ENCODE assay signal across 8 cellular contexts in the genomic region with DNA sequence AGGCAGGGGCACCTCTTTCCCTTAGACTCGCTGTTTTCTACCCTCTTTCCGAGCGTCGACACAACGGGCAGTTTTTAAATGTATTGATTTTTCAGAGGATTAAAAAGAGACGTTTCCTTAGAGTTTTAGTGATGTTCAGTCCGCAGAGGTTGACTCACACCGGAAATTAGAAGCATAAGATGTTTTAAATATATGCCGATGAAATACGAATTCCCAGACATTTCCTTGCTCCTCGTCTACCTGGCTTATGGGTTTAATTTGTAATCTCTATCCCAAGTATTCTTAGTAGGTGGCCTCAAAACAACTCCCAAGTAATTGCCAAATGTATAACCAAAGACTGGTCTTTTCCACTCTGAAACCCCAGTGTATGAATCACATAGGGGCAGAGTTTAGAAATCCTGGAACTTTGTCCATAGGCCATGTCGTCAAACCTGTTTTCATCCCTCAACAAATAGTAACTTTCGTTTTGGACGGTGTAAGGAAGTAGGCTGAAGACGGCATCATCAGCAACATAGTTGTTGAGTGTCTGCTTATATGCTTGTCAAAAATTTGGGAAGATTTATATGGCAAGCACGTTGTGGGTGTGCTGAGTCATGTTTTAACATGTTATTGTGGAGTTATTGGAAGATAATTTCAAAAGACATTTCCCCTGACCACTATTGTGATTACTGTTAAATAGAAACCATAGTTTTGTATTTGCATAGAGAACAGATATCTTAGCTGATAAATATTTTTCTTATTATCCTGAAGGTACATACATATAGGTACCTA. TPM values are rescaled to one million over a fixed set of nuclear protein-coding genes. Genes with fewer than 3 reads are reported as not detected.
A peak's percentile ranks its signal among the peaks of the same experiment; 100 is the strongest.
DNase-seq lines count a peak whose midpoint lies in the region; ATAC-seq, FAIRE-seq and TF ChIP-seq lines count a peak whose summit lies in the region.

No MANE protein-coding gene starts in this region.

- intact Hi-C loops in heart left ventricle (cut with DNase I) = loop anchor here in 2 of 10 donors (10.0 kb wide), 2 partner anchors 48 to 162 kb away; a partner anchor contains a TSS

- peak in 3 of 4 donors; percentile 4 to 61 (median 60) for ATAC-seq in heart left ventricle

- peak overlapping the region; percentile 81 to 98 (median 96) for H3K4me3 ChIP-seq in BLaER1 treated with 17β-estradiol and CSF1 and Interleukin-3, amounts not matched to agents 10 nM and 100 nM
- H3K4me3 ChIP-seq in heart left ventricle (peak overlapping the region; percentile 69 to 100 (median 93)), parathyroid adenoma (ENCODE audit: low read depth, low read length) (peak overlapping the region; percentile 92)

- peaks cover 25 to 53% (median 31%) of the 10 kb centered on the region in 11 experiments for H3K36me3 ChIP-seq in BLaER1 treated with 17β-estradiol and CSF1 and Interleukin-3, amounts not matched to agents 10 nM and 100 nM
- H3K36me3 ChIP-seq in heart left ventricle = peaks cover 0 to 33% (median 17%) of the 10 kb centered on the region in 9 donors
- no peaks in the 10 kb centered on the region for H3K36me3 ChIP-seq in parathyroid adenoma (ENCODE audit: control insufficient read depth, insufficient read depth, low read length)

- WGBS in adipose tissue, 3 donors = 0 to 1% (median 0%) methylated on average over 16 of the region's 16 CpGs
- WGBS in heart left ventricle, 4 donors = 0 to 1% (median 0%) methylated on average over 16 of the region's 16 CpGs

- peak overlapping the region; percentile 70 to 92 (median 83) for H3K4me2 ChIP-seq in BLaER1 treated with 17β-estradiol and CSF1 and Interleukin-3, amounts not matched to agents 10 nM and 100 nM
- H3K4me2 ChIP-seq in parathyroid adenoma (ENCODE audit: low read length) = peak overlapping the region; percentile 98

- no peak for TF ChIP-seq CTCF in GM20000 (IDR thresholded peaks at IDR 0.05; ENCODE audit: extremely low read depth, missing control alignments)
- TF ChIP-seq CTCF in heart left ventricle (IDR thresholded peaks at IDR 0.05) = no peak
- TF ChIP-seq CTCF in parathyroid adenoma (IDR thresholded peaks at IDR 0.05) = no peak

- H4K20me1 ChIP-seq in BLaER1 treated with 17β-estradiol and CSF1 and Interleukin-3, amounts not matched to agents 10 nM and 100 nM = peaks cover 0 to 51% (median 28%) of the 10 kb centered on the region in 11 experiments; a peak in 14 of 22 replicates

- no peak for TF ChIP-seq POLR2A in heart left ventricle (IDR thresholded peaks at IDR 0.05)
- TF ChIP-seq POLR2A in GM12892 (IDR thresholded peaks at IDR 0.05; ENCODE audit: low read depth, low read length) = no peak

- H2AFZ ChIP-seq in parathyroid adenoma = peak overlapping the region; percentile 96

- H3K27ac ChIP-seq in BLaER1 treated with 17β-estradiol and CSF1 and Interleukin-3, amounts not matched to agents 10 nM and 100 nM = peak overlapping the region; percentile 90 to 99 (median 96)
- H3K27ac ChIP-seq in adipose tissue (ENCODE audit: low read depth, low read length) (peak overlapping the region; percentile 94), heart left ventricle (peak overlapping the region; percentile 84 to 99 (median 95)), parathyroid adenoma (peak overlapping the region; percentile 83)

- no peaks in the 10 kb centered on the region for H3K9me3 ChIP-seq in BLaER1 treated with 17β-estradiol and CSF1 and Interleukin-3, amounts not matched to agents 10 nM and 100 nM (replicated peaks in 1 of 11)
- no peaks in the 10 kb centered on the region for H3K9me3 ChIP-seq in heart left ventricle
- no peaks in the 10 kb centered on the region for H3K9me3 ChIP-seq in parathyroid adenoma (ENCODE audit: control insufficient read depth, low read length)

- no peaks in the 10 kb centered on the region for H3K27me3 ChIP-seq in BLaER1 treated with 17β-estradiol and CSF1 and Interleukin-3, amounts not matched to agents 10 nM and 100 nM
- H3K27me3 ChIP-seq in heart left ventricle (no peaks in the 10 kb centered on the region), parathyroid adenoma (ENCODE audit: control insufficient read depth, insufficient read depth, low read length) (no peaks in the 10 kb centered on the region)

- peak overlapping the region; percentile 91 to 99 (median 95) for H3K9ac ChIP-seq in BLaER1 treated with 17β-estradiol and CSF1 and Interleukin-3, amounts not matched to agents 10 nM and 100 nM
- no peak overlapping the region for H3K9ac ChIP-seq in parathyroid adenoma

- peaks cover 20 to 59% (median 37%) of the 10 kb centered on the region in 10 experiments for H3K4me1 ChIP-seq in BLaER1 treated with 17β-estradiol and CSF1 and Interleukin-3, amounts not matched to agents 10 nM and 100 nM
- peaks cover 0 to 50% (median 18%) of the 10 kb centered on the region in 12 donors for H3K4me1 ChIP-seq in heart left ventricle
- H3K4me1 ChIP-seq in parathyroid adenoma = peaks cover 6% of the 10 kb centered on the region

- DNase-seq in GM20000 (ENCODE audit: low spot score) (peak; percentile 25), NCI-H345 (lab: John Stamatoyannopoulos, UW) (peak; percentile 18), heart left ventricle (peak in 1 of 5 donors; percentile 11), GM12892 (ENCODE audit: insufficient read length) (no peak)
- no peak for DNase-seq in stimulated activated CD4-positive, alpha-beta T cell treated with anti-CD3 and anti-CD28 coated beads, Interleukin-1b, Interleukin-23, amount 100 ng/mL, for 48 hours

- peaks cover 10% of the 10 kb centered on the region for H3K79me2 ChIP-seq in parathyroid adenoma

- no peak for FAIRE-seq in GM12892 (lab: Jason Lieb, UNC)

RNA-seq across cellular contexts. Expression of a gene that starts 0.8 kb away (rescaled TPM):
- 10 to 100 TPM in 2 of 3 donors, 1 to 10 TPM in 1; 4.1 to 17.4 (median 11.1) TPM for polyA plus RNA-seq in adipose tissue
- 10 to 100 TPM in 7 of 9 donors, 1 to 10 TPM in 2; 8.5 to 16.9 (median 10.9) TPM for total RNA-seq in heart left ventricle
- polyA plus RNA-seq in heart left ventricle = 10 to 100 TPM in 1 of 2 donors, 1 to 10 TPM in 1; 7.8 to 13.0 TPM
- polyA plus RNA-seq in GM12892 (2012; ENCODE audit: missing spikeins) = 32.7 TPM

RNA-seq across cellular contexts. Expression of a gene that starts 48.6 kb away (rescaled TPM):
- 10 to 100 TPM; 14.7 to 31.3 (median 21.4) TPM for polyA plus RNA-seq in adipose tissue
- total RNA-seq in heart left ventricle = 10 to 100 TPM; 12.3 to 37.6 (median 22.0) TPM
- 10 to 100 TPM in 1 of 2 donors, 1 to 10 TPM in 1; 6.3 to 31.0 TPM for polyA plus RNA-seq in heart left ventricle
- 54.8 TPM for polyA plus RNA-seq in GM12892 (2012; ENCODE audit: missing spikeins)

Comparison
In these comparisons a context has a peak if more than half of its experiments do, and no peak if none do; other contexts are left out.
1. DNase-seq: peak in GM20000 (single experiment) and NCI-H345 (single experiment); none in GM12892 (single experiment) and stimulated activated CD4-positive, alpha-beta T cell treated with anti-CD3 and anti-CD28 coated beads, Interleukin-1b, Interleukin-23, amount 100 ng/mL, for 48 hours (single experiment).
2. Peak in every context shown above with its lines, with median percentiles within 50 percentile points of each other: H3K27ac ChIP-seq and H3K4me3 ChIP-seq.